In genomic region chr3:128416578-128417150, GRCh38 we compare ENCODE assay signal across 11 cellular contexts. TPM values are rescaled to one million over a fixed set of nuclear protein-coding genes. Genes with fewer than 3 reads are reported as not detected.
A peak's percentile ranks its signal among the peaks of the same experiment; 100 is the strongest.
DNase-seq lines count a peak whose midpoint lies in the region; ATAC-seq, FAIRE-seq and TF ChIP-seq lines count a peak whose summit lies in the region.
"Had no signal": no experiment of that assay in that cellular context is flagged by ENCODE, and none has a peak within 500 bp of the region (broad histone marks: within the 10 kb centered on the region; RNA-seq: fewer than 3 reads in every experiment).

No MANE protein-coding gene starts in this region.

- H3K4me2 ChIP-seq in neural progenitor cell = no peak overlapping the region

- DNase-seq in GM04503 (ENCODE audit: low read depth) (peak; percentile 29), NCI-H460 (ENCODE audit: extremely low read depth, low read depth) (peak; percentile 58), bronchial epithelial cell (ENCODE audit: low read depth) (peak; percentile 54), neural progenitor cell (ENCODE audit: low spot score) (no peak), heart right ventricle (no peak)
- no peak for DNase-seq in NK-92 treated with Interleukin-12 subunit alpha and Interleukin-12 subunit beta, amount 100 ng/mL, for 24 hours (lab: John Stamatoyannopoulos, UW)
- DNase-seq: effector CD4-positive, alpha-beta T cell; KG1 had no signal

- H3K27me3 Mint-ChIP-seq in neural progenitor cell (ENCODE audit: insufficient read depth, low read depth) = peaks cover 8% of the 10 kb centered on the region

- H3K36me3 Mint-ChIP-seq in neural progenitor cell = peaks cover 4% of the 10 kb centered on the region

- no peaks in the 10 kb centered on the region for H3K36me3 ChIP-seq in bronchial epithelial cell (ENCODE audit: control insufficient read depth, insufficient read depth, low read length)
- H3K36me3 ChIP-seq in neural progenitor cell = no peaks in the 10 kb centered on the region
- H3K36me3 ChIP-seq in heart right ventricle = no peaks in the 10 kb centered on the region

- no peak overlapping the region for H3K9ac ChIP-seq in neural progenitor cell

- H3K9me3 ChIP-seq in neural progenitor cell (ENCODE audit: low read depth) (no peaks in the 10 kb centered on the region), heart right ventricle (peaks cover 0 to 7% (median 0%) of the 10 kb centered on the region in 11 donors)

- no peaks in the 10 kb centered on the region for H3K27me3 ChIP-seq in bronchial epithelial cell (ENCODE audit: control insufficient read depth, insufficient read depth, low read length)
- no peaks in the 10 kb centered on the region for H3K27me3 ChIP-seq in neural progenitor cell
- no peaks in the 10 kb centered on the region for H3K27me3 ChIP-seq in heart right ventricle

- no peak for ATAC-seq in GM21717 (IDR thresholded peaks at IDR 0.05; ENCODE audit: unreplicated experiment)
- no peak for ATAC-seq in GM21515 (IDR thresholded peaks at IDR 0.05; ENCODE audit: unreplicated experiment)
- ATAC-seq in heart right ventricle = no peak

- H3K27ac Mint-ChIP-seq in neural progenitor cell = peak overlapping the region; percentile 76

- no peaks in the 10 kb centered on the region for H3K9me3 Mint-ChIP-seq in neural progenitor cell

- H3F3A ChIP-seq in neural progenitor cell (ENCODE audit: low read depth) = peaks cover 12% of the 10 kb centered on the region

- 84 to 85% methylated on average over 9 of the region's 9 CpGs for WGBS in heart right ventricle, 2 donors

- no peak for FAIRE-seq in bronchial epithelial cell (lab: Jason Lieb, UNC)

- no peaks in the 10 kb centered on the region for H3K79me2 ChIP-seq in neural progenitor cell (ENCODE audit: low read depth)

- H3K4me1 Mint-ChIP-seq in neural progenitor cell = peaks cover 18% of the 10 kb centered on the region

- intact Hi-C loops in heart right ventricle (cut with DNase I) = no loop called here

- H3K4me3 ChIP-seq in bronchial epithelial cell (ENCODE audit: low read depth, low read length) (no peak overlapping the region), neural progenitor cell (no peak overlapping the region), heart right ventricle (no peak overlapping the region)

- H3K4me1 ChIP-seq in neural progenitor cell (peaks cover 17% of the 10 kb centered on the region), heart right ventricle (peaks cover 0 to 3% (median 0%) of the 10 kb centered on the region in 9 donors)

- no peaks in the 10 kb centered on the region for H4K20me1 ChIP-seq in neural progenitor cell (ENCODE audit: low read depth)

- no peak for TF ChIP-seq CTCF in bronchial epithelial cell (IDR thresholded peaks at IDR 0.05; ENCODE audit: insufficient read depth, low read length, severe bottlenecking)
- no peak for TF ChIP-seq CTCF in neural progenitor cell (IDR thresholded peaks at IDR 0.05)
- TF ChIP-seq CTCF in heart right ventricle (IDR thresholded peaks at IDR 0.05) = no peak

- no peak overlapping the region for H3K4me3 Mint-ChIP-seq in neural progenitor cell

- no peak overlapping the region for H2AFZ ChIP-seq in neural progenitor cell (replicated peaks)

- no peak overlapping the region for H3K27ac ChIP-seq in neural progenitor cell
- no peak overlapping the region for H3K27ac ChIP-seq in heart right ventricle

RNA-seq across cellular contexts. Expression of gene DNAJB8, which starts 50.0 kb away (rescaled TPM):
- total RNA-seq in NCI-H460 (2014; rRNA removed; shearing (Covaris generic)) = not detected in 2 replicates
- not detected in 2 replicates for polyA plus RNA-seq in NCI-H460 (2014; cell fraction: nucleus; rRNA removed)
- not detected in 2 replicates for total RNA-seq in bronchial epithelial cell
- total RNA-seq in neural progenitor cell (ENCODE audit: low replicate concordance) = not detected in 2 replicates
- total RNA-seq in heart right ventricle = not detected
- not detected for polyA plus RNA-seq in heart right ventricle
- total RNA-seq: mononuclear cell had no signal

Comparison
In these comparisons a context has a peak if more than half of its experiments do, and no peak if none do; other contexts are left out.
1. DNase-seq: peak in GM04503 (single experiment), NCI-H460 (single experiment) and bronchial epithelial cell (single experiment); none in neural progenitor cell (single experiment), heart right ventricle (0 of 2) and NK-92 treated with Interleukin-12 subunit alpha and Interleukin-12 subunit beta, amount 100 ng/mL, for 24 hours (single experiment).